ENCODE assay signal across 8 cellular contexts in the genomic region with DNA sequence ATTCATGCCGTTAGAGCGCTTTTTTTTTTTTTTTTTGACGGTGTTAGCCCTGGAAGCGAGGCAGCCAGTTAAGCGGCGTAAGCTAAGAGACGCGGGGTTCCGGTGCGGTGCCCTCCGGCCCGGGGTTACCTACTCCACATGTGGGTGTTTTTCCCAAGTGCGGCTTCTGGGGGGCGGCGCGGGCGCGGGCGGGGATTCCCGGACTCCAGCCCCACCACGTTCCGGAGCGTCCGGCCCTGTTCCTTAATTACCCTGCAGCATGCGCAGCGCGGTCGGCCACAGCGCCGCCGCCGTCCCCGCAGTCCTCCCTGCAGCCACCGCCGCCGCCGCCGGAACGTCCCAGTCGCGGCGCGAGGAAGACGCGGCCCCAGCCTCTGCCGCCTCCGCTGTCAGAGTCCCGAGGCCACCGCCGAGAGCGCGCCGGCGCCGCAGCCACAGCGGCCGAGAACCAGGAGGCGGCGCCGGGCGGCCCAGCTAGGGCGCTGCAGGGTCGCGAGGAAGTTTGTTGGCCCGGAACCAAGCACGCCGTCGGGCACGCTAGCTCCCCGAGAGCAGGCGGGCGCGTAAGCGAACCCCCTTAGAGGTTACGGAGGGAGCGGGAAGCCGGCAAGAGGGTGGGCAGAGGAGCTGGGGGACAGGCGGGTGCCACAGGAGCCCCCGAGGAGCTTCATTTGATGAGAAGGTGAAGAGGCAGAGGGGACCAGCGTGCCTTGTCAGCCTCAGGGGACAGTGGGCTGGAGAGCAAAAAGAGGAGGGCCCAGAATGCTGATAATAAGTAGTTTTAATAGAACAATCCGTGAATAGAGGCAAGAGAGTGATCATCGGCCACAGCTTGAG. TPM values are rescaled to one million over a fixed set of nuclear protein-coding genes. Genes with fewer than 3 reads are reported as not detected.
A peak's percentile ranks its signal among the peaks of the same experiment; 100 is the strongest.
DNase-seq lines count a peak whose midpoint lies in the region; TF ChIP-seq lines count a peak whose summit lies in the region.

No MANE protein-coding gene starts in this region.

- no peaks in the 10 kb centered on the region for H3K9me3 Mint-ChIP-seq in HFFc6

- TF ChIP-seq CTCF in GM13976 (IDR thresholded peaks at IDR 0.05; ENCODE audit: borderline replicate concordance, control extremely low read depth, extremely low read depth, insufficient read depth, missing control alignments) (peak; percentile 49), HFFc6 (IDR thresholded peaks at IDR 0.05) (no peak; the same call in 1 of the 2 replicates), NB4 (IDR thresholded peaks at IDR 0.05; ENCODE audit: low read depth, low read length) (no peak)

- no peaks in the 10 kb centered on the region for H3K36me3 Mint-ChIP-seq in HFFc6 (ENCODE audit: low read depth)

- in situ Hi-C loops in GM13976 (cut with MboI; ENCODE audit: low sequenced_read_pairs, unreplicated experiment): no loop called here

- DNase-seq in GM13976 (ENCODE audit: low spot score): peak; percentile 77
- DNase-seq in HFFc6: no peak
- DNase-seq in NB4 (ENCODE audit: low read depth): peak; percentile 79
- peak; percentile 68 for DNase-seq in activated CD4-positive, CD25-positive, alpha-beta regulatory T cell treated with anti-CD3 and anti-CD28 coated beads, Interleukin-2, amount 50 U/mL, for 72 hours
- DNase-seq in dedifferentiated amniotic fluid mesenchymal stem cell (ENCODE audit: extremely low spot score): peak; percentile 21
- DNase-seq in lung microvascular endothelial cell (ENCODE audit: low read depth in 2 of 2): peak; percentile 29 to 31
- DNase-seq in stimulated activated CD8-positive, alpha-beta memory T cell treated with anti-CD3 and anti-CD28 coated beads, Interleukin-12 subunit alpha, Interleukin-12 subunit beta, amount 100 ng/mL, for 24 hours (ENCODE audit: extremely low read depth): peak; percentile 21
- DNase-seq in inferior parietal cortex (ENCODE audit: extremely low spot score): no peak

- peaks cover 19% of the 10 kb centered on the region for H3K27me3 Mint-ChIP-seq in HFFc6 (ENCODE audit: insufficient read depth)

- peak overlapping the region; percentile 27 for H3K4me3 ChIP-seq in NB4 (ENCODE audit: low read depth, low read length)

- peak overlapping the region; percentile 61; the same call in 1 of the 2 replicates for H3K4me3 Mint-ChIP-seq in HFFc6

- H3K27ac Mint-ChIP-seq in HFFc6: no peak overlapping the region

- no peak for TF ChIP-seq POLR2A in NB4 (IDR thresholded peaks at IDR 0.05; ENCODE audit: extremely low read depth, insufficient read length)

- H3K4me1 Mint-ChIP-seq in HFFc6 (ENCODE audit: low read depth): peaks cover 11% of the 10 kb centered on the region; the same call in 1 of the 2 replicates

RNA-seq across cellular contexts. Expression of a gene that starts 0.9 kb away (rescaled TPM):
- not detected for total RNA-seq in HFFc6 (2021; fragmentation: NEBNext Ultra II Directional; extraction: Animal tissue kit (Norgen Biotek cat#: 25700))
- total RNA-seq in lung microvascular endothelial cell: not detected in 2 replicates

Comparison
In these comparisons a context has a peak if more than half of its experiments do, and no peak if none do; other contexts are left out.
1. DNase-seq: peak in GM13976 (single experiment), NB4 (single experiment), activated CD4-positive, CD25-positive, alpha-beta regulatory T cell treated with anti-CD3 and anti-CD28 coated beads, Interleukin-2, amount 50 U/mL, for 72 hours (single experiment), dedifferentiated amniotic fluid mesenchymal stem cell (single experiment), lung microvascular endothelial cell (2 of 2) and stimulated activated CD8-positive, alpha-beta memory T cell treated with anti-CD3 and anti-CD28 coated beads, Interleukin-12 subunit alpha, Interleukin-12 subunit beta, amount 100 ng/mL, for 24 hours (single experiment); none in HFFc6 (single experiment) and inferior parietal cortex (single experiment).